In genomic region chr14:31969371-31969770, GRCh38 we compare ENCODE assay signal across 26 cellular contexts.
DNase-seq lines count a peak whose midpoint lies in the region; ATAC-seq, FAIRE-seq and TF ChIP-seq lines count a peak whose summit lies in the region.
"Had no signal": no experiment of that assay in that cellular context is flagged by ENCODE, and none has a peak within 500 bp of the region (broad histone marks: within the 10 kb centered on the region; RNA-seq: fewer than 3 reads in every experiment).

No MANE protein-coding gene starts in this region.

- H3K27ac ChIP-seq in right cardiac atrium (ENCODE audit: low read length) (no peak overlapping the region), mesodermal cell (ENCODE audit: low read depth, low read length, severe bottlenecking) (peak overlapping the region; percentile 51), spleen (peak overlapping the region in 7 of 8 donors; percentile 17 to 87 (median 74))
- H3K27ac ChIP-seq: ascending aorta, foreskin keratinocyte, neutrophil, SJSA1, upper lobe of right lung, VCaP had no signal

- H3K9ac ChIP-seq in adipocyte (ENCODE audit: low read length), result no peak overlapping the region

- WGBS in right cardiac atrium, result 87% methylated on average over 1 of the region's 1 CpG
- 70 to 100% methylated on average over 1 of the region's 1 CpG for WGBS in mesodermal cell (ENCODE audit: insufficient coverage in 2 of 2), 2 experiments
- WGBS in spleen, 5 donors, result 58 to 90% (median 84%) methylated on average over 1 of the region's 1 CpG

- ATAC-seq in Right ventricle myocardium superior (ENCODE audit: poor library complexity), result peak; percentile 15
- no peak for ATAC-seq in right cardiac atrium
- ATAC-seq in HG02623 (IDR thresholded peaks at IDR 0.05; ENCODE audit: unreplicated experiment), result no peak
- ATAC-seq: activated CD8-positive, alpha-beta memory T cell treated with anti-CD3 and anti-CD28 coated beads, Interleukin-2, amount 10 ng/mL, durations not matched to agents 7 days and 5 days; foreskin keratinocyte; upper lobe of right lung had no signal

- intact Hi-C loops in Right ventricle myocardium superior (cut with DNase I), result no loop called here
- intact Hi-C loops in right cardiac atrium (cut with DNase I), result no loop called here
- intact Hi-C loops in spleen (cut with DNase I; ENCODE audit: low total_unique reads), result no loop called here

- no peaks in the 10 kb centered on the region for H3K36me3 ChIP-seq in adipocyte (ENCODE audit: control insufficient read depth, insufficient read depth, low read length, severe bottlenecking)
- no peaks in the 10 kb centered on the region for H3K36me3 ChIP-seq in mesodermal cell (ENCODE audit: control insufficient read depth, insufficient read depth, low read length)
- H3K36me3 ChIP-seq in spleen, result no peaks in the 10 kb centered on the region
- H3K36me3 ChIP-seq: ascending aorta, BE2C, neutrophil, SJSA1, upper lobe of right lung had no signal

- H3K4me3 ChIP-seq in right cardiac atrium (ENCODE audit: low read length), result no peak overlapping the region
- no peak overlapping the region for H3K4me3 ChIP-seq in adipocyte (ENCODE audit: low read length)
- H3K4me3 ChIP-seq in mesodermal cell (ENCODE audit: extremely low read depth, insufficient read depth, low read length, poor library complexity, severe bottlenecking), result no peak overlapping the region
- H3K4me3 ChIP-seq in spleen, result no peak overlapping the region
- H3K4me3 ChIP-seq: ascending aorta, SJSA1, upper lobe of right lung had no signal

- no peak for TF ChIP-seq CTCF in spleen (IDR thresholded peaks at IDR 0.05 in 8 of 11, conservative IDR thresholded peaks at IDR 0.05 in 3 of 11)

- H3K4me1 ChIP-seq in right cardiac atrium (ENCODE audit: control insufficient read depth, insufficient read depth, low read length), result peaks cover 10% of the 10 kb centered on the region
- peaks cover 31% of the 10 kb centered on the region for H3K4me1 ChIP-seq in adipocyte (ENCODE audit: control insufficient read depth, insufficient read depth, low read length)
- H3K4me1 ChIP-seq in mesodermal cell (ENCODE audit: control insufficient read depth, insufficient read depth, low read length, poor library complexity, severe bottlenecking), result peaks cover 11% of the 10 kb centered on the region
- peaks cover 8 to 49% (median 35%) of the 10 kb centered on the region in 6 donors for H3K4me1 ChIP-seq in spleen
- H3K4me1 ChIP-seq: ascending aorta, foreskin keratinocyte had no signal

- DNase-seq in Right ventricle myocardium superior (no peak), right cardiac atrium (no peak), adipocyte (ENCODE audit: low read depth) (peak; percentile 37), spleen (no peak), KG1 (lab: John Stamatoyannopoulos, UW) (no peak), HTR-8/SVneo (ENCODE audit: insufficient read length, low spot score) (no peak)
- DNase-seq: activated CD4-positive, alpha-beta T cell treated with anti-CD3 and anti-CD28 coated beads, Interleukin-2, amount 10 ng/mL, durations not matched to agents 7 days and 5 days; activated CD8-positive, alpha-beta memory T cell treated with anti-CD3 and anti-CD28 coated beads, Interleukin-2, amount 10 ng/mL, durations not matched to agents 7 days and 5 days; DND-41; foreskin keratinocyte; HFFc6; NCI-H1694; NCI-H2227 treated with DMSO at 0.1 percent for 48 hours; NCI-H82; PC-3; upper lobe of right lung had no signal

- no peak for FAIRE-seq in HTR-8/SVneo (lab: Jason Lieb, UNC)
- FAIRE-seq: A204.1, GM12891, GM19239 had no signal

- H3K27me3 ChIP-seq in right cardiac atrium (ENCODE audit: control insufficient read depth, insufficient read depth) (no peaks in the 10 kb centered on the region), adipocyte (replicated peaks; ENCODE audit: control insufficient read depth, insufficient read depth, low read length) (peaks cover 19% of the 10 kb centered on the region), spleen (replicated peaks in 1 of 7) (no peaks in the 10 kb centered on the region)
- H3K27me3 ChIP-seq: ascending aorta, BE2C, foreskin keratinocyte, neutrophil, SJSA1, upper lobe of right lung had no signal

- no peaks in the 10 kb centered on the region for H3K9me3 ChIP-seq in right cardiac atrium (ENCODE audit: control insufficient read depth, low read length)
- H3K9me3 ChIP-seq in adipocyte (ENCODE audit: control insufficient read depth, low read length), result peaks cover 11% of the 10 kb centered on the region
- peaks cover 21% of the 10 kb centered on the region for H3K9me3 ChIP-seq in mesodermal cell (ENCODE audit: control insufficient read depth, low read length)
- H3K9me3 ChIP-seq in spleen, result peaks cover 0 to 25% (median 22%) of the 10 kb centered on the region in 8 donors
- H3K9me3 ChIP-seq: ascending aorta, BE2C, SJSA1 had no signal

- TF ChIP-seq POLR2A in spleen (IDR thresholded peaks at IDR 0.05), result no peak
